Comparison of ENCODE assay signal across 26 cellular contexts in the genomic region with DNA sequence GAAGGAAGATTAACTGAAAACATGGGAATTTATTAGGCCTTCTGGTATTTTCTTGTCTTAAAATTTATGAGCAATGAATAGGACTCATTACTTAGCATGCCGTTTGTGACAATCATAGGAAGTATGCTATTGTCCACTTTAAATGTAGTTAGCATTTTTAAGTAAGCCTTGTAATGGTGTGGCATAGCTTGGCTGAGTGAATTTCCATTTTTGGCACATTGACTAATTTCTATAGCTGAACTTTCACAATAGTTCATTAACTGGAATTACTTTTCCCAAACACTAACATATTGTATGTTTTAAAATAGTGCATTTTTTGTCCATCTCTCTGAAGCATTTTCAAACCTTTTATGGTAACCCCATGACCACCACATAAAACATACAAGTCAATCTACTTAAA.
"Had no signal": no experiment of that assay in that cellular context is flagged by ENCODE, and none has a peak within 500 bp of the region (broad histone marks: within the 10 kb centered on the region; RNA-seq: fewer than 3 reads in every experiment).

No MANE protein-coding gene starts in this region.

- H3K27me3 ChIP-seq: suprapubic skin, testis, thyroid gland, tibial artery, tibial nerve, transverse colon, upper lobe of left lung, upper lobe of right lung, uterus, vagina had no signal

- ATAC-seq: stimulated activated effector memory CD8-positive, alpha-beta T cell treated with anti-CD3 and anti-CD28 coated beads, Interleukin-12 subunit alpha, Interleukin-12 subunit beta, amount 100 ng/mL, for 72 hours; stimulated activated memory B cell treated with anti-CD40 and anti-IgM and Interleukin-4, amounts not matched to agents 10 μg/mL and 1 μg/mL and 100 μg/mL, for 72 hours; stimulated activated naive B cell treated with anti-CD40 and anti-IgM and Interleukin-4, amounts not matched to agents 10 μg/mL and 1 μg/mL and 100 μg/mL, for 72 hours; stimulated activated naive CD8-positive, alpha-beta T cell treated with anti-CD3 and anti-CD28 coated beads, Interleukin-15, amount 100 ng/mL, for 72 hours; stimulated activated naive CD8-positive, alpha-beta T cell treated with anti-CD3 and anti-CD28 coated beads, Interleukin-15, Interleukin-2, amounts not matched to agents 100 U/mL and 50 U/mL, for 24 hours; upper lobe of right lung had no signal

- H3K4me1 ChIP-seq: suprapubic skin, testis, thyroid gland, tibial artery, tibial nerve, transverse colon, upper lobe of right lung had no signal

- DNase-seq: stimulated activated CD4-positive, alpha-beta T cell treated with anti-CD3 and anti-CD28 coated beads, Interleukin-4, amount 100 ng/mL, for 1 hour; stimulated activated CD4-positive, alpha-beta T cell treated with anti-CD3 and anti-CD28 coated beads, Interleukin-4, amount 100 ng/mL, for 24 hours; stimulated activated CD4-positive, alpha-beta T cell treated with anti-CD3 and anti-CD28 coated beads, Interleukin-4, amount 100 ng/mL, for 4 hours; stimulated activated CD8-positive, alpha-beta memory T cell treated with anti-CD3 and anti-CD28 coated beads, Interleukin-4, amount 100 ng/mL, for 48 hours; stimulated activated naive B cell treated with anti-CD40 and anti-IgM and Interleukin-4, amounts not matched to agents 10 μg/mL and 1 μg/mL and 100 μg/mL, for 72 hours; stimulated activated naive CD4-positive, alpha-beta T cell; stimulated activated naive CD4-positive, alpha-beta T cell treated with Interleukin-2 at 50 U/mL for 16 hours; stimulated activated naive CD8-positive, alpha-beta T cell treated with anti-CD3 and anti-CD28 coated beads, Interleukin-15, amount 100 ng/mL, for 72 hours; stimulated activated naive CD8-positive, alpha-beta T cell treated with anti-CD3 and anti-CD28 coated beads, Interleukin-15, Interleukin-2, amounts not matched to agents 100 U/mL and 50 U/mL, for 24 hours; stomach; substantia nigra; testis; thyroid gland; tibial artery; transverse colon; trophoblast cell; upper lobe of left lung; upper lobe of right lung; uterus had no signal

- FAIRE-seq: urothelium cell line had no signal

- H3K4me3 ChIP-seq: stomach, suprapubic skin, testis, thoracic aorta, thyroid gland, tibial artery, tibial nerve, transverse colon, upper lobe of left lung, upper lobe of right lung, uterus, vagina had no signal

- H3K36me3 ChIP-seq: stomach, suprapubic skin, thoracic aorta, thyroid gland, tibial artery, tibial nerve, transverse colon, upper lobe of left lung, upper lobe of right lung, uterus, vagina had no signal

- H3K9me3 ChIP-seq: stomach, suprapubic skin, testis, thoracic aorta, thyroid gland, tibial artery, tibial nerve, transverse colon, upper lobe of left lung, upper lobe of right lung, uterus, vagina had no signal

- H3K27ac ChIP-seq: stomach, suprapubic skin, testis, thoracic aorta, thyroid gland, tibial artery, tibial nerve, transverse colon, upper lobe of left lung, upper lobe of right lung, uterus, vagina had no signal
